In the genomic region with DNA sequence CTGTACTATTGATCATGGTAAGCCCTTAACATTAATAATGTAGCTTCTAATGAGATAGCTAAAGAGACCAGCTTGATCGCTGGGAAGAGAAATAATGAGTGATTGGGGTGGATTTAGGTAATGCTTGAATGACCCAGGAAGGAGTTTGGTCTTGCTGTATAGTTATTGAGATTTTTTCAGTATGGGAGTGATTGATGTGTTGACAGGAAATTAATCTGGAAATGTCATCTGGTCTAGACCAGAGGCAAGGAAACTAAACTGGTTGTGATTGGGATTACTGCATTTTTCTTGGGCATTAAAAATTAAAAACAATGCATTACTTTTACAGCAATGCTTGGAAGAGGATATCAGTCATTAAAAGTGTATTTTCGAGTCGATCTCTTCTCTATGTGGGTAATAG, we compare ENCODE assay signal across 23 cellular contexts.
"Had no signal": no experiment of that assay in that cellular context is flagged by ENCODE, and none has a peak within 500 bp of the region (broad histone marks: within the 10 kb centered on the region; RNA-seq: fewer than 3 reads in every experiment).

No MANE protein-coding gene starts in this region.

- H3K27ac ChIP-seq: epithelial cell of prostate, esophagus muscularis mucosa, gastrocnemius medialis, ovary, right atrium auricular region, sigmoid colon, skin epidermis, stomach, thoracic aorta, transverse colon had no signal

- H3K4me1 ChIP-seq: esophagus muscularis mucosa, gastrocnemius medialis, right atrium auricular region, sigmoid colon, stomach, transverse colon had no signal

- ATAC-seq: gastrocnemius medialis, left lobe of liver, mucosa of descending colon, natural killer cell had no signal

- H3K4me1 Mint-ChIP-seq: natural killer cell, neural crest cell had no signal

- H3K4me3 Mint-ChIP-seq: natural killer cell, neural crest cell had no signal

- H3K27me3 ChIP-seq: esophagus muscularis mucosa, gastrocnemius medialis, ovary, right atrium auricular region, sigmoid colon, stomach, transverse colon had no signal

- H3K4me3 ChIP-seq: esophagus muscularis mucosa, gastrocnemius medialis, mucosa of descending colon, ovary, right atrium auricular region, sigmoid colon, skin epidermis, stomach, thoracic aorta, transverse colon had no signal

- H3K9me3 Mint-ChIP-seq: natural killer cell, neural crest cell had no signal

- H3K36me3 ChIP-seq: ovary had no signal

- H3K9me3 ChIP-seq: esophagus muscularis mucosa, gastrocnemius medialis, mucosa of descending colon, ovary, right atrium auricular region, sigmoid colon, stomach, thoracic aorta, transverse colon had no signal

- H3K36me3 Mint-ChIP-seq: natural killer cell had no signal

- DNase-seq: cortex of kidney; effector memory CD4-positive, alpha-beta T cell; gastrocnemius medialis; islet precursor cell; mammary epithelial cell; mucosa of descending colon; natural killer cell; nucleus accumbens; ovary; sigmoid colon; stimulated activated CD4-positive, alpha-beta T cell treated with anti-CD3 and anti-CD28 coated beads, Interleukin-2, amount 100 ng/mL, for 24 hours; stimulated activated CD4-positive, alpha-beta T cell treated with anti-CD3 and anti-CD28 coated beads, Interleukin-4, amount 100 ng/mL, for 4 hours; stimulated activated naive CD4-positive, alpha-beta T cell; stomach; substantia nigra; transverse colon had no signal
